ENCODE assay signal across 11 cellular contexts in the genomic region with DNA sequence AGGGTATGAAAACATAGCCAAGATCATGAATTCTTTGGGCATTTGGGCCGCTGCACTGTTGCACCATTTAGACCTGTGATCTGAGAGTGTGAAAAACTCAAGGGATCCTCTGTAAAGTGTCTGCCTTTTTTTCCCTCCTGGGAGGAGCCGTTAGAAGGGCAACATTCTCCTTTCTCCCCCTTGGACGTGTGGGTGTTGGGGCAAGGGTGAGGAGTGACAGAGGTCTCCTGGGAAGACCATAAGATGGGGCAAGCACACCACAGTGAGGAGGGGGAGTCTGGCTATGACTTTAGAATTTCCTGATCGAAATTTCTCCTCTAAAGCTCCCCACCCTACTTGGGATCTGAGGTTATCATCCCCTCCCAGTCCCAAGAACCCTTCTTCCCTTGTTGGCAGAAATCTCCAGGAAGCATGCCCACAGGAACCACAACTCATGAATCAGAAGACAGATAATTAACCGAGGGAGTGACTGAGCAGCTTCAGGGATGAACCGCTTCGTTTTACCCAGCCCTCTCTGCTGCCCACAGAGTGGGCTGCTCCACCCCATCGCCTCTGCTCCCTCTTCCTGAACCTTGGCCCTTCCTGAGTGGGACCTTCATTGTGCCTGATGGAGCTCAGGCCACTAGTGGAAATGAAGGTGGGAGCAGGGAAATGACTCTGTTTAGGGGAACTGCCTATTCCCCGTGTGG. TPM values are rescaled to one million over a fixed set of nuclear protein-coding genes. Genes with fewer than 3 reads are reported as not detected.
DNase-seq lines count a peak whose midpoint lies in the region; ATAC-seq and TF ChIP-seq lines count a peak whose summit lies in the region.
"Had no signal": no experiment of that assay in that cellular context is flagged by ENCODE, and none has a peak within 500 bp of the region (broad histone marks: within the 10 kb centered on the region; RNA-seq: fewer than 3 reads in every experiment).

No MANE protein-coding gene starts in this region.

- no peaks in the 10 kb centered on the region for H3K9me3 ChIP-seq in PC-3 (ENCODE audit: low read length)
- H3K9me3 ChIP-seq: neutrophil had no signal

- peak overlapping the region; percentile 5; the same call in 1 of the 2 replicates for H3K4me3 ChIP-seq in PC-3 (ENCODE audit: low read length)

- peak; percentile 50 for ATAC-seq in PC-3
- no peak for ATAC-seq in GM19397 (IDR thresholded peaks at IDR 0.05; ENCODE audit: unreplicated experiment)
- no peak for ATAC-seq in HG03097 (IDR thresholded peaks at IDR 0.05; ENCODE audit: low FRiP score, unreplicated experiment)

- no peaks in the 10 kb centered on the region for H3K36me3 ChIP-seq in PC-3 (ENCODE audit: low read depth, low read length)
- H3K36me3 ChIP-seq: neutrophil had no signal

- H4K20me1 ChIP-seq in PC-3 (ENCODE audit: low read length): no peaks in the 10 kb centered on the region

- no peaks in the 10 kb centered on the region for H3K9me2 ChIP-seq in PC-3 (replicated peaks; ENCODE audit: low read length)

- POLR2A ChIA-PET in PC-3 (lab: Charles Lee; ENCODE audit: unreplicated experiment): no interaction called here

- peak; percentile 91 for DNase-seq in ELR (ENCODE audit: low read depth)
- DNase-seq in PC-3: peak; percentile 88
- DNase-seq in dermis blood vessel endothelial cell: peak; percentile 58
- DNase-seq in renal cortical epithelial cell (ENCODE audit: low read depth): peak; percentile 96
- no peak for DNase-seq in DMS79 (lab: John Stamatoyannopoulos, UW)
- DNase-seq in NCI-H774 (lab: John Stamatoyannopoulos, UW): no peak
- DNase-seq: activated gamma-delta T cell, NCI-H187 had no signal

- no peaks in the 10 kb centered on the region for H3F3A ChIP-seq in PC-3 (ENCODE audit: low read length, unreplicated experiment)

- TF ChIP-seq CTCF in PC-3 (conservative IDR thresholded peaks at IDR 0.05; ENCODE audit: low read depth, low read length): no peak

- H3K79me2 ChIP-seq in PC-3 (ENCODE audit: low read length): no peaks in the 10 kb centered on the region

- intact Hi-C loops in PC-3 (cut with micrococcal nuclease): no loop called here

- BruUV-seq in PC-3 (replicated peaks; lab: Mats Ljungman, UMichigan): no TSS peak

- peaks cover 4% of the 10 kb centered on the region for H3K27me3 ChIP-seq in PC-3 (ENCODE audit: low read length)

- H3K27ac ChIP-seq in PC-3 (ENCODE audit: low read length): no peak overlapping the region
- H3K27ac ChIP-seq: neutrophil had no signal

- CTCF ChIA-PET in PC-3 (lab: Charles Lee): no interaction called here

- H3K9ac ChIP-seq in PC-3 (ENCODE audit: low read length): no peak overlapping the region

- H3K4me2 ChIP-seq in PC-3 (ENCODE audit: low read length): peak overlapping the region; percentile 58

- H2AFZ ChIP-seq in PC-3 (ENCODE audit: low read length): peak overlapping the region; percentile 47; the same call in 1 of the 2 replicates

- H3K4me1 ChIP-seq in PC-3 (ENCODE audit: insufficient read depth, low read length): peaks cover 21% of the 10 kb centered on the region

RNA-seq across cellular contexts. Expression of a gene that starts 4.2 kb away (rescaled TPM):
- total RNA-seq in PC-3 (2014; rRNA removed) (0.36 and 0.69 TPM in 2 replicates), dermis blood vessel endothelial cell (116 and 150 TPM in 2 replicates), renal cortical epithelial cell (506 and 529 TPM in 2 replicates)

RNA-seq across cellular contexts. Expression of a gene that starts 48.6 kb away (rescaled TPM):
- 1.6 and 2.2 TPM in 2 replicates for total RNA-seq in PC-3 (2014; rRNA removed)
- 0.60 and 1.5 TPM in 2 replicates for total RNA-seq in dermis blood vessel endothelial cell
- 0.15 TPM in 1 of 2 replicates, not detected in the other for total RNA-seq in renal cortical epithelial cell

Comparison
In these comparisons a context has a peak if more than half of its experiments do, and no peak if none do; other contexts are left out.
1. DNase-seq: peak in ELR (single experiment), PC-3 (single experiment), dermis blood vessel endothelial cell (single experiment) and renal cortical epithelial cell (single experiment); none in DMS79 (single experiment) and NCI-H774 (single experiment).
2. RNA of a gene that starts 4.2 kb away (total RNA-seq): 506 to 529 TPM in renal cortical epithelial cell and 116 to 150 TPM in dermis blood vessel endothelial cell; 0.36 to 0.69 TPM in PC-3; every median in the first group is over 10 times any median in the second.